In the genomic region with DNA sequence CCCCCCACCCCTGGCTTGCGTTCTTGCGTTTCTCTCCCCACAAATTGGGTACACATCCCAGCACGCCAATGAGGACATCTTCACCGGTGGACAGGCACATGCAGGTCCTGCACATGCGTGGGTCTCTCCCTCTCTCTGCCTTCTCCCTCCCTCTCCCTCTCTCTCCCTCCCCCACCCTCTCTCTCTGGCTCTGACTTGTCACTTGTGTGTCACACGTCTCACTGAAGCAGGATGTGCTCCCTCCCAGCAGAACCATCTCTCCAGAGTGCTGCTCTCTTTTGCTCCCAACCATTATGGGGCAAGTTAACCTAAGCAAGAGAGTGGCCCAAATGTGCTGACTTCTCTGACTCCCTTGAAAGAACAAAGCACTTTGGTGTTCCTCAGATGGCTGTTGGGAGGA, we compare ENCODE assay signal across 1 cellular context.
TF ChIP-seq lines count a peak whose summit lies in the region.

No MANE protein-coding gene starts in this region.

TF ChIP-seq in GM12878, 131 proteins besides CTCF, POLR2A, EP300 and RAD21 (continues in another document):
- TF ChIP-seq, protein P1, sequence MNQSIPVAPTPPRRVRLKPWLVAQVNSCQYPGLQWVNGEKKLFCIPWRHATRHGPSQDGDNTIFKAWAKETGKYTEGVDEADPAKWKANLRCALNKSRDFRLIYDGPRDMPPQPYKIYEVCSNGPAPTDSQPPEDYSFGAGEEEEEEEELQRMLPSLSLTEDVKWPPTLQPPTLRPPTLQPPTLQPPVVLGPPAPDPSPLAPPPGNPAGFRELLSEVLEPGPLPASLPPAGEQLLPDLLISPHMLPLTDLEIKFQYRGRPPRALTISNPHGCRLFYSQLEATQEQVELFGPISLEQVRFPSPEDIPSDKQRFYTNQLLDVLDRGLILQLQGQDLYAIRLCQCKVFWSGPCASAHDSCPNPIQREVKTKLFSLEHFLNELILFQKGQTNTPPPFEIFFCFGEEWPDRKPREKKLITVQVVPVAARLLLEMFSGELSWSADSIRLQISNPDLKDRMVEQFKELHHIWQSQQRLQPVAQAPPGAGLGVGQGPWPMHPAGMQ (IDR thresholded peaks at IDR 0.05; ENCODE audit: borderline replicate concordance), result no peak
- TF ChIP-seq ATF7 (IDR thresholded peaks at IDR 0.05; ENCODE audit: low read depth) (no peak), ZBED1 (IDR thresholded peaks at IDR 0.05; ENCODE audit: borderline replicate concordance) (no peak), TARDBP (IDR thresholded peaks at IDR 0.05; ENCODE audit: borderline replicate concordance) (no peak), NBN (IDR thresholded peaks at IDR 0.05) (0 out of 2 replicates have a peak, but pooled peaks have one; percentile 47), IKZF2 (IDR thresholded peaks at IDR 0.05) (peak in 1 of 2 experiments; percentile 48; a peak in 1 of 4 replicates), TAF1 (IDR thresholded peaks at IDR 0.05; ENCODE audit: borderline replicate concordance, low read depth, low read length) (0 out of 2 replicates have a peak, but pooled peaks have one; percentile 45), PML (IDR thresholded peaks at IDR 0.05; ENCODE audit: low read length) (0 out of 2 replicates have a peak, but pooled peaks have one; percentile 8), RFX5 (IDR thresholded peaks at IDR 0.05; ENCODE audit: low read depth, low read length) (no peak), ZNF622 (IDR thresholded peaks at IDR 0.05) (no peak), SRF (IDR thresholded peaks at IDR 0.05; ENCODE audit: low read depth in 2 of 2, low read length in 2 of 2) (no peak), HDAC2 (IDR thresholded peaks at IDR 0.05) (no peak), MXI1 (IDR thresholded peaks at IDR 0.05; ENCODE audit: low read depth, low read length) (no peak), EZH2 (IDR thresholded peaks at IDR 0.05; ENCODE audit: borderline replicate concordance, control insufficient read depth, low read depth, low read length) (no peak), DPF2 (IDR thresholded peaks at IDR 0.05) (no peak), CEBPZ (IDR thresholded peaks at IDR 0.05; ENCODE audit: low read depth, low read length) (no peak), ASH2L (IDR thresholded peaks at IDR 0.05; ENCODE audit: borderline replicate concordance, low read depth) (no peak), CHD4 (IDR thresholded peaks at IDR 0.05) (no peak), SP1 (IDR thresholded peaks at IDR 0.05; ENCODE audit: low read depth, low read length) (no peak), BMI1 (IDR thresholded peaks at IDR 0.05; ENCODE audit: borderline replicate concordance) (no peak), YBX1 (IDR thresholded peaks at IDR 0.05) (no peak), RCOR1 (conservative IDR thresholded peaks at IDR 0.05; ENCODE audit: low read depth, low read length) (no peak), HDGF (IDR thresholded peaks at IDR 0.05) (peak; percentile 73), PBX3 (IDR thresholded peaks at IDR 0.05; ENCODE audit: insufficient replicate concordance, low read depth, low read length) (no peak), SREBF1 (IDR thresholded peaks at IDR 0.05; ENCODE audit: low read length) (no peak), CHD2 (IDR thresholded peaks at IDR 0.05; ENCODE audit: borderline replicate concordance, low read depth, low read length) (no peak), WRNIP1 (IDR thresholded peaks at IDR 0.05; ENCODE audit: borderline replicate concordance, low read depth, low read length) (no peak), CREM (IDR thresholded peaks at IDR 0.05; ENCODE audit: low read depth) (peak; percentile 26; the same call in 1 of the 2 replicates), E2F8 (IDR thresholded peaks at IDR 0.05; ENCODE audit: low read depth, partially characterized antibody) (no peak), IKZF1 (conservative IDR thresholded peaks at IDR 0.05) (no peak), MEF2A (IDR thresholded peaks at IDR 0.05; ENCODE audit: insufficient read depth, low read depth, low read length) (no peak), ZBTB11 (CRISPR knock-in tag; IDR thresholded peaks at IDR 0.05) (no peak), SPI1 (IDR thresholded peaks at IDR 0.05; ENCODE audit: borderline replicate concordance, insufficient read depth, low read depth, low read length) (no peak), CBX5 (IDR thresholded peaks at IDR 0.05; ENCODE audit: low read depth) (no peak), HCFC1 (IDR thresholded peaks at IDR 0.05; ENCODE audit: low read length) (no peak), ATF3 (IDR thresholded peaks at IDR 0.05; ENCODE audit: borderline replicate concordance, extremely low read depth, low read depth, low read length) (no peak)
- TF ChIP-seq, protein P2, sequence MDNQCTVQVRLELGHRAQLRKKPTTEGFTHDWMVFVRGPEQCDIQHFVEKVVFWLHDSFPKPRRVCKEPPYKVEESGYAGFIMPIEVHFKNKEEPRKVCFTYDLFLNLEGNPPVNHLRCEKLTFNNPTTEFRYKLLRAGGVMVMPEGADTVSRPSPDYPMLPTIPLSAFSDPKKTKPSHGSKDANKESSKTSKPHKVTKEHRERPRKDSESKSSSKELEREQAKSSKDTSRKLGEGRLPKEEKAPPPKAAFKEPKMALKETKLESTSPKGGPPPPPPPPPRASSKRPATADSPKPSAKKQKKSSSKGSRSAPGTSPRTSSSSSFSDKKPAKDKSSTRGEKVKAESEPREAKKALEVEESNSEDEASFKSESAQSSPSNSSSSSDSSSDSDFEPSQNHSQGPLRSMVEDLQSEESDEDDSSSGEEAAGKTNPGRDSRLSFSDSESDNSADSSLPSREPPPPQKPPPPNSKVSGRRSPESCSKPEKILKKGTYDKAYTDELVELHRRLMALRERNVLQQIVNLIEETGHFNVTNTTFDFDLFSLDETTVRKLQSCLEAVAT (IDR thresholded peaks at IDR 0.05), result 0 out of 2 replicates have a peak, but pooled peaks have one; percentile 37
- TF ChIP-seq, protein P3, sequence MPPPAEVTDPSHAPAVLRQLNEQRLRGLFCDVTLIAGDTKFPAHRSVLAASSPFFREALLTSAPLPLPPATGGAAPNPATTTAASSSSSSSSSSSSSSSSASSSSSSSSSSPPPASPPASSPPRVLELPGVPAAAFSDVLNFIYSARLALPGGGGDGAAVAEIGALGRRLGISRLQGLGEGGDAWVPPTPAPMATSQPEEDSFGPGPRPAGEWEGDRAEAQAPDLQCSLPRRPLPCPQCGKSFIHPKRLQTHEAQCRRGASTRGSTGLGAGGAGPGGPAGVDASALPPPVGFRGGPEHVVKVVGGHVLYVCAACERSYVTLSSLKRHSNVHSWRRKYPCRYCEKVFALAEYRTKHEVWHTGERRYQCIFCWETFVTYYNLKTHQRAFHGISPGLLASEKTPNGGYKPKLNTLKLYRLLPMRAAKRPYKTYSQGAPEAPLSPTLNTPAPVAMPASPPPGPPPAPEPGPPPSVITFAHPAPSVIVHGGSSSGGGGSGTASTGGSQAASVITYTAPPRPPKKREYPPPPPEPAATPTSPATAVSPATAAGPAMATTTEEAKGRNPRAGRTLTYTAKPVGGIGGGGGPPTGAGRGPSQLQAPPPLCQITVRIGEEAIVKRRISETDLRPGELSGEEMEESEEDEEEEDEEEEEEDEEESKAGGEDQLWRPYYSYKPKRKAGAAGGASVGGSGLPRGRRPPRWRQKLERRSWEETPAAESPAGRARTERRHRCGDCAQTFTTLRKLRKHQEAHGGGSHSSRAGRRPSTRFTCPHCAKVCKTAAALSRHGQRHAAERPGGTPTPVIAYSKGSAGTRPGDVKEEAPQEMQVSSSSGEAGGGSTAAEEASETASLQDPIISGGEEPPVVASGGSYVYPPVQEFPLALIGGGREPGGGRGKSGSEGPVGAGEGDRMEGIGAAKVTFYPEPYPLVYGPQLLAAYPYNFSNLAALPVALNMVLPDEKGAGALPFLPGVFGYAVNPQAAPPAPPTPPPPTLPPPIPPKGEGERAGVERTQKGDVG (CRISPR knock-in tag; IDR thresholded peaks at IDR 0.05), result no peak
